Comparison of ENCODE assay signal across 27 cellular contexts in the genomic region with DNA sequence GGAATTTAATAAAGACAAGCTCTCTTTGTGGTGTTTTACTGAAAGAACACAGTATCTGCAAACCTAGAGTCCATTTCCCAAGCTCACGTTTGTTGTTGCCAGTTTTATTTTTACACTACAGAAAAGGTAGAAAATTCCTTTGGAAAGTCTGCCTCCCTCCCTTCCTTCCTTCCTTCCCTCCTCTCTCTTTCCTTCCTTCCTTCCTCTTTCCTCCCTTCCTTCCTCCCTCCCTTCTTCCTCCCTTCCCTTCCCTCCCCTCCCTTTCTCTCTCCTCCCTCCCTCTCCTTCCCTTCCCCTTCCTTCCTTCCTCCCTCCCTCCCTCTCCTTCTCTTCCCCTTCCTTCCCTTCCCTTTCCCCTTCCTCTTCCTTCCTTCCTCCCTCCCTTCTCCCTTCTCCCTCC.
"Had no signal": no experiment of that assay in that cellular context is flagged by ENCODE, and none has a peak within 500 bp of the region (broad histone marks: within the 10 kb centered on the region; RNA-seq: fewer than 3 reads in every experiment).

No MANE protein-coding gene starts in this region.

- H3K4me1 Mint-ChIP-seq: natural killer cell had no signal

- H3K27ac Mint-ChIP-seq: mesothelial cell of epicardium; natural killer cell; progenitor cell of endocrine pancreas; stimulated activated naive B cell treated with anti-CD40 and anti-IgM and Interleukin-4, amounts not matched to agents 10 μg/mL and 1 μg/mL and 100 μg/mL, for 72 hours had no signal

- H3K9me3 ChIP-seq: lower lobe of right lung, ovary, right atrium auricular region, stomach, testis, thyroid gland, transverse colon, upper lobe of left lung, vagina had no signal

- FAIRE-seq: islet of Langerhans, kidney had no signal

- H3K4me3 Mint-ChIP-seq: mesothelial cell of epicardium; naive B cell; natural killer cell; stimulated activated naive B cell treated with anti-CD40 and anti-IgM and Interleukin-4, amounts not matched to agents 10 μg/mL and 1 μg/mL and 100 μg/mL, for 72 hours had no signal

- H3K27ac ChIP-seq: lower lobe of right lung, ovary, skin epidermis, stomach, testis, thyroid gland, transverse colon, upper lobe of left lung, vagina had no signal

- H3K4me1 ChIP-seq: lower lobe of right lung, testis, upper lobe of left lung had no signal

- ATAC-seq: left colon; lower lobe of right lung; natural killer cell; sciatic nerve; stimulated activated naive B cell treated with anti-CD40 and anti-IgM and Interleukin-4, amounts not matched to agents 10 μg/mL and 1 μg/mL and 100 μg/mL, for 72 hours; stimulated activated naive CD8-positive, alpha-beta T cell treated with anti-CD3 and anti-CD28 coated beads, Interleukin-15, Interleukin-2, amounts not matched to agents 100 U/mL and 50 U/mL, for 24 hours had no signal

- H3K27me3 Mint-ChIP-seq: naive B cell; progenitor cell of endocrine pancreas; stimulated activated naive B cell treated with anti-CD40 and anti-IgM and Interleukin-4, amounts not matched to agents 10 μg/mL and 1 μg/mL and 100 μg/mL, for 72 hours had no signal

- H3K9me3 Mint-ChIP-seq: mesothelial cell of epicardium; natural killer cell; stimulated activated naive B cell treated with anti-CD40 and anti-IgM and Interleukin-4, amounts not matched to agents 10 μg/mL and 1 μg/mL and 100 μg/mL, for 72 hours had no signal

- H3K36me3 ChIP-seq: lower lobe of right lung, ovary, right atrium auricular region, stomach, thyroid gland, transverse colon, upper lobe of left lung, vagina had no signal

- H3K4me3 ChIP-seq: lower lobe of right lung, ovary, right atrium auricular region, skin epidermis, stomach, testis, thyroid gland, transverse colon, upper lobe of left lung, vagina had no signal

- DNase-seq: hippocampal formation; kidney; left colon; lower lobe of right lung; mammary epithelial cell; mesendoderm; naive B cell; natural killer cell; ovary; stimulated activated CD4-positive, alpha-beta T cell treated with anti-CD3 and anti-CD28 coated beads, Interleukin-12 subunit alpha, Interleukin-12 subunit beta, amount 100 ng/mL, for 4 hours; stimulated activated CD4-positive, alpha-beta T cell treated with anti-CD3 and anti-CD28 coated beads, Interleukin-15, amount 100 ng/mL, for 24 hours; stimulated activated CD4-positive, alpha-beta T cell treated with anti-CD3 and anti-CD28 coated beads, Interleukin-2, amount 100 ng/mL, for 24 hours; stimulated activated CD4-positive, alpha-beta T cell treated with anti-CD3 and anti-CD28 coated beads, Interleukin-4, amount 100 ng/mL, for 1 hour; stimulated activated naive B cell treated with anti-CD40 and anti-IgM and Interleukin-4, amounts not matched to agents 10 μg/mL and 1 μg/mL and 100 μg/mL, for 72 hours; stimulated activated naive CD8-positive, alpha-beta T cell treated with anti-CD3 and anti-CD28 coated beads, Interleukin-15, Interleukin-2, amounts not matched to agents 100 U/mL and 50 U/mL, for 24 hours; stomach; testis; thyroid gland; transverse colon; upper lobe of left lung had no signal

- H3K27me3 ChIP-seq: ovary, right atrium auricular region, stomach, testis, thyroid gland, transverse colon, upper lobe of left lung, vagina had no signal

- H3K36me3 Mint-ChIP-seq: mesothelial cell of epicardium, natural killer cell had no signal
